1 cellular context compared by ENCODE assay signal in genomic region chr3:150515210-150515609, GRCh38.
TF ChIP-seq lines count a peak whose summit lies in the region.

No MANE protein-coding gene starts in this region.

TF ChIP-seq in GM23338, 12 proteins besides CTCF, POLR2A, EP300 and RAD21 (continued from another document):
- TF ChIP-seq ETS1 (IDR thresholded peaks at IDR 0.05): no peak
- TF ChIP-seq NANOG (IDR thresholded peaks at IDR 0.05; ENCODE audit: borderline replicate concordance): no peak
- no peak for TF ChIP-seq ZNF114 (CRISPR knock-in tag; IDR thresholded peaks at IDR 0.05)
- no peak for TF ChIP-seq REST (IDR thresholded peaks at IDR 0.05; ENCODE audit: unreplicated experiment)
TF ChIP-seq in GM23338: peak in this region for 0.
